Comparison of ENCODE assay signal across 8 cellular contexts in genomic region chr7:140176271-140176701, GRCh38. TPM values are rescaled to one million over a fixed set of nuclear protein-coding genes. Genes with fewer than 3 reads are reported as not detected.
DNase-seq lines count a peak whose midpoint lies in the region; ATAC-seq and TF ChIP-seq lines count a peak whose summit lies in the region.

No MANE protein-coding gene starts in this region.

- no peak overlapping the region for H3K27ac Mint-ChIP-seq in activated CD8-positive, alpha-beta T cell treated with anti-CD3 and anti-CD28 coated beads for 36 hours

- intact Hi-C loops in activated CD8-positive, alpha-beta T cell treated with anti-CD3 and anti-CD28 coated beads for 36 hours (cut with micrococcal nuclease), result loop anchor here (5.0 kb wide), 2 partner anchors 114 to 141 kb away; partner anchors contain the start of gene PARP12
- intact Hi-C loops in right cardiac atrium (cut with DNase I), result loop anchor here (5.0 to 10.0 kb wide), 3 partner anchors 141 to 159 kb away; no protein-coding TSS in a partner anchor

- H3K27ac ChIP-seq in right cardiac atrium (ENCODE audit: low read length) (peak overlapping the region; percentile 93), skin epidermis (peak overlapping the region; percentile 91 to 100 (median 99))

- peak overlapping the region; percentile 98 for H3K4me3 ChIP-seq in right cardiac atrium (ENCODE audit: low read length)
- peak overlapping the region; percentile 55 to 99 (median 85) for H3K4me3 ChIP-seq in skin epidermis

- H3K9me3 ChIP-seq in right cardiac atrium (ENCODE audit: control insufficient read depth, low read length), result no peaks in the 10 kb centered on the region

- peaks cover 38% of the 10 kb centered on the region for H3K4me1 Mint-ChIP-seq in activated CD8-positive, alpha-beta T cell treated with anti-CD3 and anti-CD28 coated beads for 36 hours (ENCODE audit: low read depth)

- ATAC-seq in HG02981 (IDR thresholded peaks at IDR 0.05; ENCODE audit: unreplicated experiment) (peak; percentile 6), right cardiac atrium (no peak)
- ATAC-seq in activated CD8-positive, alpha-beta T cell treated with anti-CD3 and anti-CD28 coated beads for 36 hours, result no peak

- no peak for TF ChIP-seq CTCF in activated CD8-positive, alpha-beta T cell treated with anti-CD3 and anti-CD28 coated beads for 36 hours (IDR thresholded peaks at IDR 0.05)

- peaks cover 3% of the 10 kb centered on the region for H3K27me3 Mint-ChIP-seq in activated CD8-positive, alpha-beta T cell treated with anti-CD3 and anti-CD28 coated beads for 36 hours

- peaks cover 12% of the 10 kb centered on the region for H3K36me3 Mint-ChIP-seq in activated CD8-positive, alpha-beta T cell treated with anti-CD3 and anti-CD28 coated beads for 36 hours (ENCODE audit: low read depth)

- POLR2A ChIA-PET in activated CD8-positive, alpha-beta T cell treated with anti-CD3 and anti-CD28 coated beads for 36 hours (lab: Charles Lee), result interaction anchor here (1.5 to 3.9 kb wide), 2 partner anchors 10 to 54 kb away, joined by 4 to 48 read pairs; no protein-coding TSS in a partner anchor

- peaks cover 7% of the 10 kb centered on the region for H3K9me3 Mint-ChIP-seq in activated CD8-positive, alpha-beta T cell treated with anti-CD3 and anti-CD28 coated beads for 36 hours

- H3K4me3 Mint-ChIP-seq in activated CD8-positive, alpha-beta T cell treated with anti-CD3 and anti-CD28 coated beads for 36 hours, result peak overlapping the region; percentile 94

- H3K27me3 ChIP-seq in right cardiac atrium (ENCODE audit: control insufficient read depth, insufficient read depth), result no peaks in the 10 kb centered on the region

- WGBS in right cardiac atrium, result under 1% methylated on average over 68 of the region's 73 CpGs

- H3K4me1 ChIP-seq in right cardiac atrium (ENCODE audit: control insufficient read depth, insufficient read depth, low read length), result no peaks in the 10 kb centered on the region

- DNase-seq in NK-92 treated with Interleukin-12 subunit alpha and Interleukin-12 subunit beta, amount 100 ng/mL, for 24 hours (lab: John Stamatoyannopoulos, UW), result peak; percentile 48
- no peak for DNase-seq in NK-92 (lab: John Stamatoyannopoulos, UW; ENCODE audit: unreplicated experiment)
- peak; percentile 18 for DNase-seq in activated CD8-positive, alpha-beta T cell treated with anti-CD3 and anti-CD28 coated beads for 36 hours
- peak in 2 of 3 donors; percentile 29 to 62 for DNase-seq in right cardiac atrium
- DNase-seq in MV-4-11 (lab: John Stamatoyannopoulos, UW), result no peak
- no peak for DNase-seq in middle frontal gyrus (ENCODE audit: extremely low spot score, low spot score)

- CTCF ChIA-PET in activated CD8-positive, alpha-beta T cell treated with anti-CD3 and anti-CD28 coated beads for 36 hours (lab: Charles Lee), result interaction anchor here (1.2 to 1.6 kb wide), 6 partner anchors 32 to 200 kb away, joined by 3 to 10 read pairs (median 4); no protein-coding TSS in a partner anchor

RNA-seq across cellular contexts. Expression of gene KDM7A, which starts 0.5 kb away (rescaled TPM):
- total RNA-seq in activated CD8-positive, alpha-beta T cell treated with anti-CD3 and anti-CD28 coated beads for 36 hours, result 10 to 100 TPM; 21.1 to 22.9 TPM
- 10 to 100 TPM; 11.5 to 14.8 (median 12.8) TPM for total RNA-seq in right cardiac atrium
- polyA plus RNA-seq in right cardiac atrium, result 4.5 TPM

Comparison
In these comparisons a context has a peak if more than half of its experiments do, and no peak if none do; other contexts are left out.
1. DNase-seq: peak in NK-92 treated with Interleukin-12 subunit alpha and Interleukin-12 subunit beta, amount 100 ng/mL, for 24 hours (single experiment), activated CD8-positive, alpha-beta T cell treated with anti-CD3 and anti-CD28 coated beads for 36 hours (single experiment) and right cardiac atrium (2 of 3); none in NK-92 (single experiment), MV-4-11 (single experiment) and middle frontal gyrus (single experiment).